27 cellular contexts compared by ENCODE assay signal in the genomic region with DNA sequence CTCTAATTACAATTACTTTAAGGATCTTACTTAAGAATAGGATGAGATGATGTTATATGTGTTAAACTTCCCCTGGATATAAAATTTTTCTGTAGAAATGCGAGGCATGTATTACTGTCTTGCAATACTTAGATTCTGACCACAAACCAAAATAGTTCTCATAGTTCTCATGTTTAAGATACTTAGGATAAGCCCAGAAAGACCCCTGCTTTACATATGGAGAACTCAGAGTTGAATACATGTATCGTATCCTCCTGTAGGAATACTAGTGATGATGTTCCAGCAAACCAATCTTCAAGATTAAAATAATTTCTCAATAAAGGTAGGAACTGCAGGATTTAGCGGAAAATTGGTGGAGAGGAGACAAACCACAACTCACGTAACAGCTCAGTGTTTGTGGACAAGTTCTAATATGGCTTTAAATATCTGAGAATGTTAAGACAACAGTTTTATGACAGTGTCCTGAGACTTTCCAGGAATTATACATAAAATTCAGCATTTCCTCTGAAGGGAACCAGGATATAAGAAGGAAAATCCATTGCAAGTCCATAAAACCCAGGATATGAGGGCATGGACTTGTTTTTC.
DNase-seq lines count a peak whose midpoint lies in the region; ATAC-seq and TF ChIP-seq lines count a peak whose summit lies in the region.
"Had no signal": no experiment of that assay in that cellular context is flagged by ENCODE, and none has a peak within 500 bp of the region (broad histone marks: within the 10 kb centered on the region; RNA-seq: fewer than 3 reads in every experiment).

No MANE protein-coding gene starts in this region.

- no peaks in the 10 kb centered on the region for H3F3A ChIP-seq in GM23248 (ENCODE audit: insufficient read depth)

- no peaks in the 10 kb centered on the region for H3K9me3 Mint-ChIP-seq in stimulated activated memory B cell treated with anti-CD40 and anti-IgM and Interleukin-4, amounts not matched to agents 10 μg/mL and 1 μg/mL and 100 μg/mL, for 72 hours
- no peaks in the 10 kb centered on the region for H3K9me3 Mint-ChIP-seq in CD4-positive, alpha-beta T cell
- H3K9me3 Mint-ChIP-seq: type B pancreatic cell had no signal

- no peaks in the 10 kb centered on the region for H3K36me3 ChIP-seq in GM23248 (ENCODE audit: low read depth)
- H3K36me3 ChIP-seq: spleen had no signal

- H3K4me3 ChIP-seq in GM23248 = no peak overlapping the region
- no peak overlapping the region for H3K4me3 ChIP-seq in fibroblast of villous mesenchyme (ENCODE audit: low read depth, low read length)
- H3K4me3 ChIP-seq: K562, spleen had no signal

- POLR2A ChIA-PET in CD4-positive, alpha-beta T cell (lab: Charles Lee) = no interaction called here

- no peaks in the 10 kb centered on the region for H4K20me1 ChIP-seq in GM23248 (ENCODE audit: insufficient read depth)

- H3K9me3 ChIP-seq in GM23248 (ENCODE audit: low read depth) = no peaks in the 10 kb centered on the region
- H3K9me3 ChIP-seq in CD4-positive, alpha-beta T cell (ENCODE audit: control insufficient read depth, low read length) = no peaks in the 10 kb centered on the region

- 36 to 49% methylated on average over 4 of the region's 4 CpGs for WGBS in GM23248 (ENCODE audit: low coverage in 1 of 2, low lambda C conversion rate in 2 of 2, missing lambda C conversion rate in 2 of 2), 2 experiments

- no peaks in the 10 kb centered on the region for H3K9me2 ChIP-seq in GM23248 (ENCODE audit: insufficient read depth)

- no peaks in the 10 kb centered on the region for H3K36me3 Mint-ChIP-seq in stimulated activated memory B cell treated with anti-CD40 and anti-IgM and Interleukin-4, amounts not matched to agents 10 μg/mL and 1 μg/mL and 100 μg/mL, for 72 hours
- no peaks in the 10 kb centered on the region for H3K36me3 Mint-ChIP-seq in CD4-positive, alpha-beta T cell (ENCODE audit: low read depth)
- H3K36me3 Mint-ChIP-seq: CD4-positive, CD25-positive, alpha-beta regulatory T cell; type B pancreatic cell had no signal

- H3K4me1 Mint-ChIP-seq in stimulated activated memory B cell treated with anti-CD40 and anti-IgM and Interleukin-4, amounts not matched to agents 10 μg/mL and 1 μg/mL and 100 μg/mL, for 72 hours = no peaks in the 10 kb centered on the region
- H3K4me1 Mint-ChIP-seq in CD4-positive, alpha-beta T cell (ENCODE audit: low read depth) = no peaks in the 10 kb centered on the region
- H3K4me1 Mint-ChIP-seq: CD4-positive, CD25-positive, alpha-beta regulatory T cell; nephron had no signal

- H3K27me3 ChIP-seq in GM23248 (replicated peaks; ENCODE audit: insufficient read depth) = no peaks in the 10 kb centered on the region; the same call in 1 of the 2 replicates
- H3K27me3 ChIP-seq in CD4-positive, alpha-beta T cell (ENCODE audit: control insufficient read depth, insufficient read depth, low read length) = no peaks in the 10 kb centered on the region

- no peaks in the 10 kb centered on the region for H3K79me2 ChIP-seq in GM23248 (ENCODE audit: insufficient read depth)

- H3K4me1 ChIP-seq in GM23248 (ENCODE audit: insufficient read depth) = no peaks in the 10 kb centered on the region
- H3K4me1 ChIP-seq: spleen had no signal

- intact Hi-C loops in CD4-positive, alpha-beta T cell (cut with DNase I, micrococcal nuclease) = no loop called here

- H3K27ac ChIP-seq in GM23248 = no peak overlapping the region
- no peak overlapping the region for H3K27ac ChIP-seq in CD4-positive, alpha-beta T cell (ENCODE audit: low read depth, low read length)
- H3K27ac ChIP-seq: spleen had no signal

- in situ Hi-C loops in GM23248 (cut with MboI) = no loop called here
- in situ Hi-C loops in GM13977 (cut with MboI; ENCODE audit: low pct_unique_long_range_greater_than_20kb, low sequenced_read_pairs, unreplicated experiment) = no loop called here

- no peak overlapping the region for H3K27ac Mint-ChIP-seq in stimulated activated memory B cell treated with anti-CD40 and anti-IgM and Interleukin-4, amounts not matched to agents 10 μg/mL and 1 μg/mL and 100 μg/mL, for 72 hours
- H3K27ac Mint-ChIP-seq in CD4-positive, alpha-beta T cell = no peak overlapping the region
- H3K27ac Mint-ChIP-seq: CD4-positive, CD25-positive, alpha-beta regulatory T cell; nephron; type B pancreatic cell had no signal

- DNase-seq in GM23248 (peak; percentile 3), amniotic epithelial cell (ENCODE audit: low read depth) (peak; percentile 76), fibroblast of villous mesenchyme (ENCODE audit: low read depth) (peak; percentile 75), C1 segment of cervical spinal cord (lab: John Stamatoyannopoulos, UW) (no peak), GM13977 (ENCODE audit: low spot score) (no peak)
- no peak for DNase-seq in CD4-positive, alpha-beta T cell
- DNase-seq: activated CD4-positive, alpha-beta T cell treated with anti-CD3 and anti-CD28 coated beads, Interleukin-2, amount 50 U/mL, for 48 hours; activated CD4-positive, CD25-positive, alpha-beta regulatory T cell; activated naive CD4-positive, alpha-beta T cell treated with Interleukin-2 at 50 U/mL for 16 hours; amniotic stem cell; CD4-positive, CD25-positive, alpha-beta regulatory T cell; central memory CD4-positive, alpha-beta T cell; DMS 273 treated with DMSO at 0.1 percent for 48 hours; H7; islet precursor cell; left ventricle myocardium superior; MM.1S; NCI-H2029 treated with DMSO at 0.1 percent for 48 hours; NCI-H2227 treated with DMSO at 0.1 percent for 48 hours; retina; spleen; stimulated activated CD4-positive, alpha-beta T cell treated with anti-CD3 and anti-CD28 coated beads, Interleukin-2, amount 100 ng/mL, for 48 hours; T-helper 1 cell had no signal

- no peak overlapping the region for H3K4me3 Mint-ChIP-seq in stimulated activated memory B cell treated with anti-CD40 and anti-IgM and Interleukin-4, amounts not matched to agents 10 μg/mL and 1 μg/mL and 100 μg/mL, for 72 hours
- H3K4me3 Mint-ChIP-seq in CD4-positive, alpha-beta T cell = no peak overlapping the region
- H3K4me3 Mint-ChIP-seq: CD4-positive, CD25-positive, alpha-beta regulatory T cell; nephron; type B pancreatic cell had no signal

- H3K9ac ChIP-seq in GM23248 = no peak overlapping the region

- H2AFZ ChIP-seq in GM23248 = no peak overlapping the region

- CTCF ChIA-PET in CD4-positive, alpha-beta T cell (lab: Charles Lee) = no interaction called here

- peaks cover 9% of the 10 kb centered on the region for H3K27me3 Mint-ChIP-seq in stimulated activated memory B cell treated with anti-CD40 and anti-IgM and Interleukin-4, amounts not matched to agents 10 μg/mL and 1 μg/mL and 100 μg/mL, for 72 hours
- peaks cover 6% of the 10 kb centered on the region for H3K27me3 Mint-ChIP-seq in CD4-positive, alpha-beta T cell

- no peak for TF ChIP-seq CTCF in fibroblast of villous mesenchyme (IDR thresholded peaks at IDR 0.05; ENCODE audit: insufficient read depth, low read depth, low read length)
- no peak for TF ChIP-seq CTCF in CD4-positive, alpha-beta T cell (IDR thresholded peaks at IDR 0.05)
- TF ChIP-seq CTCF in GM13977 (IDR thresholded peaks at IDR 0.05; ENCODE audit: extremely low read depth, insufficient read depth, missing control alignments) = no peak

- no peak for ATAC-seq in stimulated activated memory B cell treated with anti-CD40 and anti-IgM and Interleukin-4, amounts not matched to agents 10 μg/mL and 1 μg/mL and 100 μg/mL, for 72 hours
- ATAC-seq in CD4-positive, alpha-beta T cell (ENCODE audit: poor library complexity) = no peak
- ATAC-seq: K562, left ventricle myocardium superior had no signal

- no peak overlapping the region for H3K4me2 ChIP-seq in GM23248 (ENCODE audit: unreplicated experiment)

Comparison
In these comparisons a context has a peak if more than half of its experiments do, and no peak if none do; other contexts are left out.
1. DNase-seq: peak in GM23248 (single experiment), amniotic epithelial cell (single experiment) and fibroblast of villous mesenchyme (single experiment); none in C1 segment of cervical spinal cord (0 of 14), CD4-positive, alpha-beta T cell (0 of 10) and GM13977 (single experiment).